Comparison of ENCODE assay signal across 8 cellular contexts in genomic region chr19:52270266-52270885, GRCh38. TPM values are rescaled to one million over a fixed set of nuclear protein-coding genes. Genes with fewer than 3 reads are reported as not detected.
DNase-seq lines count a peak whose midpoint lies in the region; TF ChIP-seq lines count a peak whose summit lies in the region.

No MANE protein-coding gene starts in this region.

- peak overlapping the region; percentile 77 for H3K4me2 ChIP-seq in Loucy (ENCODE audit: low read depth, low read length, poor library complexity, severe bottlenecking)
- peak overlapping the region; percentile 98 for H3K4me2 ChIP-seq in smooth muscle cell

- peak overlapping the region; percentile 70 for H3K27ac ChIP-seq in adipose tissue (ENCODE audit: low read depth, low read length)
- peak overlapping the region; percentile 90 for H3K27ac ChIP-seq in iPS-18a (ENCODE audit: low read length)
- H3K27ac ChIP-seq in smooth muscle cell (ENCODE audit: low read depth), result peak overlapping the region; percentile 98

- no peaks in the 10 kb centered on the region for H3F3A ChIP-seq in Loucy (ENCODE audit: low read depth)
- H3F3A ChIP-seq in smooth muscle cell (ENCODE audit: low read depth), result no peaks in the 10 kb centered on the region

- peak overlapping the region; percentile 95 for H3K9ac ChIP-seq in Loucy (ENCODE audit: low read depth, low read length, poor library complexity, severe bottlenecking)
- peak overlapping the region; percentile 99 for H3K9ac ChIP-seq in iPS-18a (ENCODE audit: low read length)
- peak overlapping the region; percentile 97 for H3K9ac ChIP-seq in smooth muscle cell (ENCODE audit: low read depth)

- H3K9me2 ChIP-seq in Loucy (replicated peaks; ENCODE audit: low read depth, low read length), result no peaks in the 10 kb centered on the region

- 8 to 11% (median 9%) methylated on average over 11 of the region's 11 CpGs for WGBS in adipose tissue, 3 donors
- 20% methylated on average over 11 of the region's 11 CpGs for WGBS in smooth muscle cell (ENCODE audit: low lambda C conversion rate)

- H3K79me2 ChIP-seq in Loucy (ENCODE audit: insufficient read depth, low read length), result peaks cover 58% of the 10 kb centered on the region
- H3K79me2 ChIP-seq in smooth muscle cell (ENCODE audit: low read depth), result peaks cover 53% of the 10 kb centered on the region

- H3K9me3 ChIP-seq in Loucy (ENCODE audit: insufficient read depth, low read depth, low read length), result no peaks in the 10 kb centered on the region
- no peaks in the 10 kb centered on the region for H3K9me3 ChIP-seq in iPS-18a (ENCODE audit: control insufficient read depth, low read depth, low read length)
- H3K9me3 ChIP-seq in smooth muscle cell (replicated peaks; ENCODE audit: low read depth), result no peaks in the 10 kb centered on the region

- H3K27me3 ChIP-seq in Loucy (ENCODE audit: insufficient read depth, low read length, poor library complexity, severe bottlenecking) (no peaks in the 10 kb centered on the region), iPS-18a (ENCODE audit: control insufficient read depth, insufficient read depth, low read length) (no peaks in the 10 kb centered on the region), smooth muscle cell (ENCODE audit: low read depth) (no peaks in the 10 kb centered on the region)

- H4K20me1 ChIP-seq in Loucy (ENCODE audit: insufficient read depth, low read length, poor library complexity, severe bottlenecking), result peaks cover 38% of the 10 kb centered on the region
- H4K20me1 ChIP-seq in smooth muscle cell (ENCODE audit: low read depth), result peaks cover 27% of the 10 kb centered on the region

- peak overlapping the region; percentile 88; the same call in 1 of the 2 replicates for H2AFZ ChIP-seq in Loucy (ENCODE audit: low read length)
- peak overlapping the region; percentile 82 for H2AFZ ChIP-seq in smooth muscle cell (ENCODE audit: low read depth)

- H3K4me3 ChIP-seq in Loucy (ENCODE audit: low read length, poor library complexity, severe bottlenecking) (peak overlapping the region; percentile 87), iPS-18a (ENCODE audit: low read length) (peak overlapping the region; percentile 90), smooth muscle cell (peak overlapping the region; percentile 90)

- H3K36me3 ChIP-seq in Loucy (ENCODE audit: insufficient read depth, low read length), result no peaks in the 10 kb centered on the region
- H3K36me3 ChIP-seq in iPS-18a (ENCODE audit: control insufficient read depth, low read depth, low read length), result peaks cover 12% of the 10 kb centered on the region
- H3K36me3 ChIP-seq in smooth muscle cell (ENCODE audit: low read depth), result no peaks in the 10 kb centered on the region

- H3K4me1 ChIP-seq in Loucy (ENCODE audit: insufficient read depth, low read length, poor library complexity, severe bottlenecking) (peaks cover 29% of the 10 kb centered on the region), iPS-18a (ENCODE audit: control insufficient read depth, low read depth, low read length) (no peaks in the 10 kb centered on the region), smooth muscle cell (ENCODE audit: low read depth) (peaks cover 5% of the 10 kb centered on the region)

- TF ChIP-seq CTCF in Loucy (conservative IDR thresholded peaks at IDR 0.05; ENCODE audit: low read length) (no peak), smooth muscle cell (IDR thresholded peaks at IDR 0.05; ENCODE audit: borderline replicate concordance, insufficient read depth, poor library complexity, severe bottlenecking) (no peak)

- DNase-seq in NCI-H82 (lab: John Stamatoyannopoulos, UW), result peak; percentile 5
- DNase-seq in NCI-H82 treated with DMSO at 0.1 percent for 48 hours (lab: John Stamatoyannopoulos, UW; ENCODE audit: unreplicated experiment), result no peak
- DNase-seq in smooth muscle cell (lab: John Stamatoyannopoulos, UW; ENCODE audit: unreplicated experiment), result peak; percentile 0
- DNase-seq in globus pallidus (ENCODE audit: low spot score), result no peak
- no peak for DNase-seq in NK-92 treated with Interleukin-12 subunit alpha and Interleukin-12 subunit beta, amount 100 ng/mL, for 24 hours (lab: John Stamatoyannopoulos, UW)

RNA-seq across cellular contexts. Expression of gene ZNF766, which starts 1.0 kb away (rescaled TPM):
- polyA plus RNA-seq in adipose tissue (1 to 10 TPM; 2.0 to 3.8 (median 2.7) TPM), smooth muscle cell (15.6 and 24.9 TPM in 2 replicates)
- 16.2 and 18.7 TPM in 2 replicates for total RNA-seq in smooth muscle cell

RNA-seq across cellular contexts. Expression of gene ZNF480, which starts 26.6 kb away (rescaled TPM):
- polyA plus RNA-seq in adipose tissue (1 to 10 TPM; 2.5 to 3.4 (median 2.8) TPM), smooth muscle cell (10.7 and 11.0 TPM in 2 replicates)
- 7.4 and 7.5 TPM in 2 replicates for total RNA-seq in smooth muscle cell

Comparison
In these comparisons a context has a peak if more than half of its experiments do, and no peak if none do; other contexts are left out.
1. DNase-seq: peak in NCI-H82 (single experiment) and smooth muscle cell (single experiment); none in NCI-H82 treated with DMSO at 0.1 percent for 48 hours (single experiment), globus pallidus (single experiment) and NK-92 treated with Interleukin-12 subunit alpha and Interleukin-12 subunit beta, amount 100 ng/mL, for 24 hours (single experiment).
2. Peak in every context shown above with its lines, with median percentiles within 50 percentile points of each other: H3K4me3 ChIP-seq, H3K9ac ChIP-seq and H3K27ac ChIP-seq.